In genomic region chr2:144547512-144547911, GRCh38 we compare ENCODE assay signal across 16 cellular contexts.
"Had no signal": no experiment of that assay in that cellular context is flagged by ENCODE, and none has a peak within 500 bp of the region (broad histone marks: within the 10 kb centered on the region; RNA-seq: fewer than 3 reads in every experiment).

No MANE protein-coding gene starts in this region.

- H3K27ac ChIP-seq: brain microvascular endothelial cell, epithelial cell of prostate, lower lobe of right lung, neutrophil, transverse colon had no signal

- H3K4me3 ChIP-seq: lower lobe of right lung, transverse colon had no signal

- H3K36me3 ChIP-seq: brain microvascular endothelial cell, lower lobe of right lung, neutrophil, transverse colon had no signal

- H3K27me3 ChIP-seq: brain microvascular endothelial cell, neutrophil, transverse colon had no signal

- DNase-seq: activated CD4-positive, alpha-beta T cell treated with anti-CD3 and anti-CD28 coated beads, Interleukin-2, amount 10 ng/mL, durations not matched to agents 7 days and 5 days; activated CD4-positive, CD25-positive, alpha-beta regulatory T cell; activated CD8-positive, alpha-beta memory T cell treated with anti-CD3 and anti-CD28 coated beads, Interleukin-2, amount 50 U/mL, for 48 hours; activated gamma-delta T cell treated with Interleukin-2 at 50 U/mL for 16 hours; cerebellar nuclear complex; effector memory CD8-positive, alpha-beta T cell; left colon; lower lobe of right lung; posterior cingulate gyrus; stimulated activated CD4-positive, alpha-beta T cell treated with anti-CD3 and anti-CD28 coated beads, Interleukin-15, amount 100 ng/mL, for 24 hours; stimulated activated CD4-positive, alpha-beta T cell treated with anti-CD3 and anti-CD28 coated beads, Interleukin-4, amount 100 ng/mL, for 1 hour; stimulated activated naive CD4-positive, alpha-beta T cell; transverse colon had no signal

- H3K4me1 ChIP-seq: transverse colon had no signal

- H3K9me3 ChIP-seq: lower lobe of right lung, neutrophil, transverse colon had no signal
